Comparison of ENCODE assay signal across 9 cellular contexts in the genomic region with DNA sequence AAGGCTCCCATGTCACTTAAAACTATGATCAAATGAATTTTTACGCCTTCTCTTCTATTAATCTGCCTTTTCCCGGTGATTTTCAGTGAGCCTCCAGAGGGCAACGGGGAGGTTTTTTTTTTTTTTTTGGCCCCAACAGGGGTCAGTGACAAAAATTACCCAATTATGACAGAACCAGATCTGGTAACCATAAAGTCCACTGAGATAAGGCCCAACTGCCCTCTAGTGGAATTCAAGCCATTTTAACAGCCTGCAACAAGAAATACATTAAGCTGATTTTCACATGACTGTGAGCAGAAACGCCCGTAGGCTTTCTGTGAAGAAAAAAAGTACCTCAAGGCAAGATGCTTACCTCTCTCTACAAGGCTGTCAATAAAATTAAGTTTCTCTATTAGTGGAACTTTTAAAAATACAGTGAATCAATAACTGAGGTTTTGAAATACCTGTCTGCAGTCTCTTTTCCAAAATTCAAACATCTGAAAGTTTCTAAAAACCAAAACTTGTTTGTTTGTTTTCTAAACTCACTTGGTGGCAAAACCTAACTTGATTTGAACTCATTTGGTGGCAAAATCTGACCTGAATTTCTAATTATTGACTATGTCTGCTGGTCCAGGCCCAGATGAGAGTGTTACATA. TPM values are rescaled to one million over a fixed set of nuclear protein-coding genes. Genes with fewer than 3 reads are reported as not detected.
A peak's percentile ranks its signal among the peaks of the same experiment; 100 is the strongest.
DNase-seq lines count a peak whose midpoint lies in the region; ATAC-seq and TF ChIP-seq lines count a peak whose summit lies in the region.
"Had no signal": no experiment of that assay in that cellular context is flagged by ENCODE, and none has a peak within 500 bp of the region (broad histone marks: within the 10 kb centered on the region; RNA-seq: fewer than 3 reads in every experiment).

No MANE protein-coding gene starts in this region.

- no peaks in the 10 kb centered on the region for H3K79me2 ChIP-seq in PC-3 (ENCODE audit: low read length)

- peak; percentile 66 for ATAC-seq in PC-3
- ATAC-seq in esophagus mucosa: peak; percentile 18
- no peak for ATAC-seq in GM21825 (IDR thresholded peaks at IDR 0.05; ENCODE audit: unreplicated experiment)
- ATAC-seq in GM21717 (IDR thresholded peaks at IDR 0.05; ENCODE audit: unreplicated experiment): no peak

- peak overlapping the region; percentile 69 for H3K9ac ChIP-seq in PC-3 (ENCODE audit: low read length)

- H3K4me3 ChIP-seq in PC-3 (ENCODE audit: low read length): no peak overlapping the region
- H3K4me3 ChIP-seq in prostate gland: no peak overlapping the region

- no peaks in the 10 kb centered on the region for H4K20me1 ChIP-seq in PC-3 (ENCODE audit: low read length)

- H3K9me3 ChIP-seq in PC-3 (ENCODE audit: low read length) (no peaks in the 10 kb centered on the region), prostate gland (no peaks in the 10 kb centered on the region)

- H3K9me2 ChIP-seq in PC-3 (replicated peaks; ENCODE audit: low read length): no peaks in the 10 kb centered on the region

- CTCF ChIA-PET in PC-3 (lab: Charles Lee): interaction anchor here (0.6 to 1.5 kb wide), 3 partner anchors 165 to 798 kb away, joined by 3 to 7 read pairs (median 3); no protein-coding TSS in a partner anchor

- H3K27me3 ChIP-seq in PC-3 (ENCODE audit: low read length) (no peaks in the 10 kb centered on the region), prostate gland (replicated peaks; ENCODE audit: insufficient read depth) (no peaks in the 10 kb centered on the region)

- H3F3A ChIP-seq in PC-3 (ENCODE audit: low read length, unreplicated experiment): no peaks in the 10 kb centered on the region

- 0 out of 2 replicates have a peak overlapping the region, but pooled peaks have one; percentile 10 for H3K4me2 ChIP-seq in PC-3 (ENCODE audit: low read length)

- 68% methylated on average over 5 of the region's 5 CpGs for WGBS in prostate gland

- H3K4me1 ChIP-seq in PC-3 (ENCODE audit: insufficient read depth, low read length) (peaks cover 38% of the 10 kb centered on the region), prostate gland (replicated peaks) (no peaks in the 10 kb centered on the region)

- peak overlapping the region; percentile 82 for H3K27ac ChIP-seq in PC-3 (ENCODE audit: low read length)
- H3K27ac ChIP-seq in prostate gland: no peak overlapping the region

- H3K36me3 ChIP-seq in PC-3 (ENCODE audit: low read depth, low read length) (no peaks in the 10 kb centered on the region), prostate gland (no peaks in the 10 kb centered on the region)

- TF ChIP-seq CTCF in GM12873 (IDR thresholded peaks at IDR 0.05; ENCODE audit: insufficient read depth, low read depth, low read length, missing control alignments) (peak; percentile 21), PC-3 (conservative IDR thresholded peaks at IDR 0.05; ENCODE audit: low read depth, low read length) (peak; percentile 68), prostate gland (IDR thresholded peaks at IDR 0.05) (peak in 3 of 4 experiments; percentile 9 to 41 (median 36))

- TF ChIP-seq POLR2A in prostate gland (IDR thresholded peaks at IDR 0.05): no peak

- BruUV-seq in PC-3 (replicated peaks; lab: Mats Ljungman, UMichigan): TSS peak; percentile 32

- POLR2A ChIA-PET in PC-3 (lab: Charles Lee; ENCODE audit: unreplicated experiment): interaction anchor here (0.8 kb wide), 1 partner anchor 168 kb away, joined by 5 read pairs; no protein-coding TSS in a partner anchor

- H2AFZ ChIP-seq in PC-3 (ENCODE audit: low read length): 0 out of 2 replicates have a peak overlapping the region, but pooled peaks have one; percentile 23

- peak; percentile 68 for DNase-seq in PC-3
- no peak for DNase-seq in prostate gland (ENCODE audit: low spot score)
- DNase-seq in stimulated activated naive CD4-positive, alpha-beta T cell (lab: John Stamatoyannopoulos, UW): no peak
- no peak for DNase-seq in activated CD8-positive, alpha-beta memory T cell treated with anti-CD3 and anti-CD28 coated beads for 24 hours
- DNase-seq: activated naive CD8-positive, alpha-beta T cell treated with anti-CD3 and anti-CD28 coated beads for 36 hours had no signal

- intact Hi-C loops in PC-3 (cut with micrococcal nuclease) (loop anchor here (1.0 to 2.0 kb wide), 4 partner anchors 48 to 260 kb away; no protein-coding TSS in a partner anchor), prostate gland (cut with DNase I) (loop anchor here (5.0 kb wide), 1 partner anchor 258 kb away; no protein-coding TSS in a partner anchor)

RNA-seq across cellular contexts. Expression of a gene that starts 49.7 kb away (rescaled TPM):
- total RNA-seq in PC-3 (2014; rRNA removed) (403 and 407 TPM in 2 replicates), esophagus mucosa (2.7 TPM), prostate gland (1 to 10 TPM; 6.0 to 8.4 TPM)

Comparison
In these comparisons a context has a peak if more than half of its experiments do, and no peak if none do; other contexts are left out.
1. ATAC-seq: peak in PC-3 (single experiment) and esophagus mucosa (single experiment); none in GM21825 (single experiment) and GM21717 (single experiment).
2. RNA of a gene that starts 49.7 kb away (total RNA-seq): 403 to 407 TPM in PC-3; 6.0 to 8.4 TPM in prostate gland and 2.7 TPM in esophagus mucosa (single experiment); every median in the first group is over 10 times any median in the second.
3. Peak in every context shown above with its lines, with median percentiles within 50 percentile points of each other: CTCF ChIP-seq.